ENCODE assay signal across 8 cellular contexts in the genomic region with DNA sequence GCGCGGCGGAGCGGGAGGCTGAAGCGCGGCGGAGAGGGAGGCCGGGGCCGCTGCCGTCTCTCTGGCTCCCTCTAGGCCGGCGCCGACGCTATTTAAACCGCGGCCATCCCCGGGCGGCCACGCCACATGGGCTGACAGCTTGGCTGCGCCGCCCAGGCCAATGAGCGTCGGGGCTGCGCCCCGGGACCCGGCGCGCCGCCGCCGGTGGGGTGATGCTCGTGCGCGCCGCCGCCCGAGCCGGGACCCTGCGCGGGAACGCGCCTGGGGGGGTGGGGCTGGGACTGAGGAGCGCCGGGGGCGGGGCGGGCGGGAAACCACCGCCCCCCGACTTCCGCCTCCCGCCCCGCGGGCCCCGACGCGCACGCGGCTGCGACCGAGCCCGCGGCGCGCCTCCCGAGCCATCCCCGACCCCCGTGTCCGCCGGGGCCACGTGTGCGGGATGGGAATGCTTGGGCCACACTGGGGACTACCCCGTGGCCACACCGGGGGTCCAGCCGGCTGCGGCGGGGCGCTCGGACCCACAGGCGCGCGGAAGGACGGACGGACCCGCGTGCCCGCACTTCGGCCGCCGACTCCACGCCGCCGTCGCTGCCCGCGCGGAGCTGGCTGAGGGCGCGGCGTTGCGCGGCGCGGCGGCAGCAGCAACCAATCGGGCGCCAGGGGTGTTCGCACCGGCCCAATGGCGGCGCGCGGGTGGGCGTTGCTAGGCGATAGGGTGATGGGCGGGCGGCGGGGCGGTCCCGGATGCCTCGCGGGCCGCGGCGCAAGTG. TPM values are rescaled to one million over a fixed set of nuclear protein-coding genes. Genes with fewer than 3 reads are reported as not detected.
DNase-seq lines count a peak whose midpoint lies in the region; TF ChIP-seq lines count a peak whose summit lies in the region.

A gene (minus strand): TSS at position 68 of the 770 bp plus-strand sequence. CDS start 1,791 bp downstream, outside the sequence.

- TF ChIP-seq CTCF in LNCaP clone FGC (IDR thresholded peaks at IDR 0.05; ENCODE audit: control insufficient read depth, extremely low read depth, insufficient read depth) (peak; percentile 72), RWPE1 (conservative IDR thresholded peaks at IDR 0.05; ENCODE audit: low read depth) (peak; percentile 52), fibroblast of the aortic adventitia (IDR thresholded peaks at IDR 0.05; ENCODE audit: insufficient read depth, low read length) (peak; percentile 60), neural cell (IDR thresholded peaks at IDR 0.05; ENCODE audit: poor library complexity, severe bottlenecking) (peak; percentile 71), stomach (IDR thresholded peaks at IDR 0.05) (peak in 3 of 7 experiments; percentile 16 to 33 (median 19))

- TF ChIP-seq EP300 in neural cell (conservative IDR thresholded peaks at IDR 0.05; ENCODE audit: poor library complexity, severe bottlenecking) (peak; percentile 64), stomach (IDR thresholded peaks at IDR 0.05) (no peak)

- H3K9me3 Mint-ChIP-seq in activated T-helper 2 cell treated with anti-CD3 and anti-CD28 coated beads, Interferon-gamma antibody, Interleukin-2, Interleukin-4, amounts not matched to agents 10 μg/mL and 5 μg/mL and 100 μg/mL, durations not matched to agents 14 hours and 24 hours and 36 hours, result no peaks in the 10 kb centered on the region

- peak; percentile 96 for DNase-seq in ELF-1 (ENCODE audit: low read depth, low spot score)
- peak; percentile 89 for DNase-seq in H4 (ENCODE audit: low spot score)
- DNase-seq in LNCaP clone FGC (ENCODE audit: low read depth), result peak; percentile 82
- peak; percentile 99 for DNase-seq in RWPE1 (ENCODE audit: low spot score)
- peak; percentile 91 for DNase-seq in activated T-helper 2 cell treated with anti-CD3 and anti-CD28 coated beads, Interferon-gamma antibody, Interleukin-2, Interleukin-4, amounts not matched to agents 10 μg/mL and 5 μg/mL and 100 μg/mL, durations not matched to agents 14 hours and 24 hours and 36 hours (ENCODE audit: low spot score)
- DNase-seq in fibroblast of the aortic adventitia (ENCODE audit: low read depth), result peak; percentile 93
- peak; percentile 97 for DNase-seq in stomach

- H4K20me1 ChIP-seq in neural cell (ENCODE audit: insufficient read depth), result no peaks in the 10 kb centered on the region

- H3K36me3 Mint-ChIP-seq in activated T-helper 2 cell treated with anti-CD3 and anti-CD28 coated beads, Interferon-gamma antibody, Interleukin-2, Interleukin-4, amounts not matched to agents 10 μg/mL and 5 μg/mL and 100 μg/mL, durations not matched to agents 14 hours and 24 hours and 36 hours (ENCODE audit: low read depth), result peaks cover 28% of the 10 kb centered on the region

- peak within 1 kb of the TSS; percentile 27 for H2AFZ ChIP-seq in neural cell (ENCODE audit: low read depth, low read length)

- intact Hi-C loops in activated T-helper 2 cell treated with anti-CD3 and anti-CD28 coated beads, Interferon-gamma antibody, Interleukin-2, Interleukin-4, amounts not matched to agents 10 μg/mL and 5 μg/mL and 100 μg/mL, durations not matched to agents 14 hours and 24 hours and 36 hours (cut with micrococcal nuclease), result loop anchor here (1.0 kb wide), 1 partner anchor 8 kb away; no protein-coding TSS in a partner anchor
- intact Hi-C loops in stomach (cut with DNase I; ENCODE audit: low total_unique reads), result no loop called here

- peak within 1 kb of the TSS; percentile 77 for H3K4me3 Mint-ChIP-seq in activated T-helper 2 cell treated with anti-CD3 and anti-CD28 coated beads, Interferon-gamma antibody, Interleukin-2, Interleukin-4, amounts not matched to agents 10 μg/mL and 5 μg/mL and 100 μg/mL, durations not matched to agents 14 hours and 24 hours and 36 hours (ENCODE audit: low read depth)

- H3K27ac ChIP-seq in RWPE1 (peak within 1 kb of the TSS; percentile 96), neural cell (ENCODE audit: low read length) (peak within 1 kb of the TSS; percentile 83), stomach (peak within 1 kb of the TSS; percentile 91 to 99 (median 97))

- 0 to 1% (median 0%) methylated on average over 52 to 124 of the region's 124 CpGs; no CpG with 5 or more reads in 1 of the 5 donors for WGBS in stomach, 5 donors

- H3K9ac ChIP-seq in neural cell (ENCODE audit: low read length), result peak within 1 kb of the TSS; percentile 90

- H3K9me3 ChIP-seq in neural cell (ENCODE audit: low read length), result no peaks in the 10 kb centered on the region
- no peaks in the 10 kb centered on the region for H3K9me3 ChIP-seq in stomach

- CTCF ChIA-PET in RWPE1 (lab: Yijun Ruan, JAX), result interaction anchor here (1.4 to 1.8 kb wide), 2 partner anchors 14 to 68 kb away, joined by 4 to 5 read pairs; no protein-coding TSS in a partner anchor

- H3F3A ChIP-seq in neural cell (ENCODE audit: insufficient read depth, low read length, poor library complexity, severe bottlenecking), result no peaks in the 10 kb centered on the region

- H3K4me3 ChIP-seq in LNCaP clone FGC (ENCODE audit: low read depth, low read length) (peak within 1 kb of the TSS; percentile 88), fibroblast of the aortic adventitia (ENCODE audit: low read depth, low read length) (peak within 1 kb of the TSS; percentile 74), neural cell (ENCODE audit: low read length) (peak within 1 kb of the TSS; percentile 95), stomach (peak within 1 kb of the TSS; percentile 81 to 91 (median 88))

- H3K4me1 Mint-ChIP-seq in activated T-helper 2 cell treated with anti-CD3 and anti-CD28 coated beads, Interferon-gamma antibody, Interleukin-2, Interleukin-4, amounts not matched to agents 10 μg/mL and 5 μg/mL and 100 μg/mL, durations not matched to agents 14 hours and 24 hours and 36 hours (ENCODE audit: low read depth), result peaks cover 5% of the 10 kb centered on the region

- H3K9me2 ChIP-seq in neural cell (ENCODE audit: insufficient read depth, low read length), result no peaks in the 10 kb centered on the region

- H3K36me3 ChIP-seq in neural cell (ENCODE audit: insufficient read depth, low read length) (no peaks in the 10 kb centered on the region), stomach (peaks cover 25 to 31% (median 29%) of the 10 kb centered on the region in 4 donors)

- TF ChIP-seq POLR2A in stomach (IDR thresholded peaks at IDR 0.05), result peak in 2 of 4 donors; percentile 32 to 53

- peaks cover 24% of the 10 kb centered on the region for H3K79me2 ChIP-seq in neural cell (replicated peaks; ENCODE audit: insufficient read depth, low read length)

- H3K4me2 ChIP-seq in neural cell (ENCODE audit: low read length), result peak within 1 kb of the TSS; percentile 91

- TF ChIP-seq RAD21 in neural cell (conservative IDR thresholded peaks at IDR 0.05), result no peak

- no peaks in the 10 kb centered on the region for H3K27me3 Mint-ChIP-seq in activated T-helper 2 cell treated with anti-CD3 and anti-CD28 coated beads, Interferon-gamma antibody, Interleukin-2, Interleukin-4, amounts not matched to agents 10 μg/mL and 5 μg/mL and 100 μg/mL, durations not matched to agents 14 hours and 24 hours and 36 hours (ENCODE audit: low read depth)

- peaks cover 46 to 77% (median 67%) of the 10 kb centered on the region in 4 donors for H3K4me1 ChIP-seq in stomach

- H3K27me3 ChIP-seq in neural cell (ENCODE audit: insufficient read depth, low read depth, low read length) (no peaks in the 10 kb centered on the region), stomach (no peaks in the 10 kb centered on the region)

- H3K27ac Mint-ChIP-seq in activated T-helper 2 cell treated with anti-CD3 and anti-CD28 coated beads, Interferon-gamma antibody, Interleukin-2, Interleukin-4, amounts not matched to agents 10 μg/mL and 5 μg/mL and 100 μg/mL, durations not matched to agents 14 hours and 24 hours and 36 hours, result peak within 1 kb of the TSS; percentile 55

- POLR2A ChIA-PET in RWPE1 (lab: Yijun Ruan, JAX; ENCODE audit: low non-redundant PET), result interaction anchor here (0.6 kb wide), 2 partner anchors 45 to 54 kb away, joined by 3 read pairs; no protein-coding TSS in a partner anchor

TF ChIP-seq in neural cell, 6 proteins besides CTCF, POLR2A, EP300 and RAD21 (continues in another document):
- TF ChIP-seq TAF1 (IDR thresholded peaks at IDR 0.05; ENCODE audit: low read depth) (peak; percentile 84), EZH2 (IDR thresholded peaks at IDR 0.05; ENCODE audit: borderline replicate concordance, insufficient read depth, low read length, poor library complexity, severe bottlenecking) (no peak), SMC3 (conservative IDR thresholded peaks at IDR 0.05; ENCODE audit: poor library complexity) (peak; percentile 13)
- TF ChIP-seq, protein P1, sequence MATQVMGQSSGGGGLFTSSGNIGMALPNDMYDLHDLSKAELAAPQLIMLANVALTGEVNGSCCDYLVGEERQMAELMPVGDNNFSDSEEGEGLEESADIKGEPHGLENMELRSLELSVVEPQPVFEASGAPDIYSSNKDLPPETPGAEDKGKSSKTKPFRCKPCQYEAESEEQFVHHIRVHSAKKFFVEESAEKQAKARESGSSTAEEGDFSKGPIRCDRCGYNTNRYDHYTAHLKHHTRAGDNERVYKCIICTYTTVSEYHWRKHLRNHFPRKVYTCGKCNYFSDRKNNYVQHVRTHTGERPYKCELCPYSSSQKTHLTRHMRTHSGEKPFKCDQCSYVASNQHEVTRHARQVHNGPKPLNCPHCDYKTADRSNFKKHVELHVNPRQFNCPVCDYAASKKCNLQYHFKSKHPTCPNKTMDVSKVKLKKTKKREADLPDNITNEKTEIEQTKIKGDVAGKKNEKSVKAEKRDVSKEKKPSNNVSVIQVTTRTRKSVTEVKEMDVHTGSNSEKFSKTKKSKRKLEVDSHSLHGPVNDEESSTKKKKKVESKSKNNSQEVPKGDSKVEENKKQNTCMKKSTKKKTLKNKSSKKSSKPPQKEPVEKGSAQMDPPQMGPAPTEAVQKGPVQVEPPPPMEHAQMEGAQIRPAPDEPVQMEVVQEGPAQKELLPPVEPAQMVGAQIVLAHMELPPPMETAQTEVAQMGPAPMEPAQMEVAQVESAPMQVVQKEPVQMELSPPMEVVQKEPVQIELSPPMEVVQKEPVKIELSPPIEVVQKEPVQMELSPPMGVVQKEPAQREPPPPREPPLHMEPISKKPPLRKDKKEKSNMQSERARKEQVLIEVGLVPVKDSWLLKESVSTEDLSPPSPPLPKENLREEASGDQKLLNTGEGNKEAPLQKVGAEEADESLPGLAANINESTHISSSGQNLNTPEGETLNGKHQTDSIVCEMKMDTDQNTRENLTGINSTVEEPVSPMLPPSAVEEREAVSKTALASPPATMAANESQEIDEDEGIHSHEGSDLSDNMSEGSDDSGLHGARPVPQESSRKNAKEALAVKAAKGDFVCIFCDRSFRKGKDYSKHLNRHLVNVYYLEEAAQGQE (IDR thresholded peaks at IDR 0.05; ENCODE audit: borderline replicate concordance), result peak; percentile 35

RNA-seq across cellular contexts. Expression of the gene that starts here (rescaled TPM):
- 36.7 and 48.7 TPM in 2 replicates for total RNA-seq in H4 (2014; rRNA removed; shearing (Covaris generic))
- 387 and 409 TPM in 2 replicates for total RNA-seq in activated T-helper 2 cell treated with anti-CD3 and anti-CD28 coated beads, Interferon-gamma antibody, Interleukin-2, Interleukin-4, amounts not matched to agents 10 μg/mL and 5 μg/mL and 100 μg/mL, durations not matched to agents 14 hours and 24 hours and 36 hours
- total RNA-seq in fibroblast of the aortic adventitia (ENCODE audit: low replicate concordance) (65.2 and 100 TPM in 2 replicates), stomach (100 to 1,000 TPM in 3 of 5 donors, 10 to 100 TPM in 2; 22.8 to 268 (median 175) TPM)
- polyA plus RNA-seq in neural cell (26.4 and 31.5 TPM in 2 replicates), stomach (10 to 100 TPM; 36.0 to 97.8 (median 53.3) TPM)
- 94.6 and 112 TPM in 2 replicates for polyA minus RNA-seq in neural cell

Comparison
In these comparisons a context has a peak if more than half of its experiments do, and no peak if none do; other contexts are left out.
1. Peak in every context shown above with its lines: DNase-seq, H3K4me3 ChIP-seq and H3K27ac ChIP-seq.